ENCODE assay signal across 8 cellular contexts in the genomic region with DNA sequence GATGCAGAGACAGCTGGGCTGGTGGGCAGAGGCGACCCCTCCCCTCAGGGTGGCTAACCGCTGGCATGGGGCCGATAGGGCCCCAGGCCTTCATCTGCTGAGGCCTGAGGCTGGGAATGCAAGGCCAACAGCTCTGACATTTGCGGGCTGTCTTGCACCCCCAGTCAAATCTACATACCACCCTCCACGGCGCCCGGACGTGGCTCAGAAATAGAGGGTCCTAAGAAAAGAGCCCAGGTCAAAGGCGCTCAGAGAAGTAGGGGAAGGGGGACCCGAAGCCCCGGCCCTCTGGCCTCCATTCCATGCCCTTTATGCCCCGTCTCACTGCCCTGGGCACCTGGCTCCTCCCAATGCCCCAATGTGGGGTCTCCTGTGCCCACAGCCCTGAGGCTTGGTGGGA.
"Had no signal": no experiment of that assay in that cellular context is flagged by ENCODE, and none has a peak within 500 bp of the region (broad histone marks: within the 10 kb centered on the region; RNA-seq: fewer than 3 reads in every experiment).

No MANE protein-coding gene starts in this region.

- H3K4me1 Mint-ChIP-seq: H9, IgD-negative memory B cell had no signal

- H3K36me3 Mint-ChIP-seq: IgD-negative memory B cell had no signal

- H3K4me3 ChIP-seq: GM23248 had no signal

- H3K9me3 Mint-ChIP-seq: H9, IgD-negative memory B cell had no signal

- H3K27ac ChIP-seq: GM23248, HL-60 had no signal

- FAIRE-seq: H54, HepG2 had no signal

- H3K27ac Mint-ChIP-seq: H9, IgD-negative memory B cell had no signal

- ATAC-seq: HepG2 had no signal

- DNase-seq: GM23248, GOT3, H9, HCEC 1CT had no signal

- H3K9ac ChIP-seq: GM23248 had no signal

- H3K4me3 Mint-ChIP-seq: H9, IgD-negative memory B cell had no signal

- H3K27me3 Mint-ChIP-seq: IgD-negative memory B cell had no signal

- H2AFZ ChIP-seq: GM23248 had no signal
